8 cellular contexts compared by ENCODE assay signal in the genomic region with DNA sequence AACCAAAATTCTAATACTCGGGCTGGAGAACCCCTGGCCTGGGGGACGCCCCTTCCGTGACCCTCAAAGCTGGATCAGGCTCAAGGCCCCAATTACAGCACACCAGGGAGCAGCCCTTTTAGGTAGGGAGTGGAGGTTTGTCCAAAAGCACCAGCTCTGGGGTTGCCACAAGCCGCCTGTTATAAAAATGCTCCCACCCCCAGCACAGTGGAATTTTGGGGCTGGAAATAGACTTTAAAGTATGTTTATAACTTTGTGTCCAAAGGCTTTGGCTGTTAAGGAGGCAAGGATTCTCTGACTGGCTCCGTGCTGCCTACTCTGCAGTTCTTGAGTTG. TPM values are rescaled to one million over a fixed set of nuclear protein-coding genes. Genes with fewer than 3 reads are reported as not detected.
A peak's percentile ranks its signal among the peaks of the same experiment; 100 is the strongest.
DNase-seq lines count a peak whose midpoint lies in the region; ATAC-seq, FAIRE-seq and TF ChIP-seq lines count a peak whose summit lies in the region.

No MANE protein-coding gene starts in this region.

- peak overlapping the region; percentile 79 for H3K4me3 ChIP-seq in A673 (ENCODE audit: low read depth, low read length, poor library complexity, severe bottlenecking)
- peak overlapping the region; percentile 90; the same call in 1 of the 2 replicates for H3K4me3 ChIP-seq in HUES6 (ENCODE audit: low read depth, low read length)
- peak overlapping the region; percentile 84 for H3K4me3 ChIP-seq in K562
- peak overlapping the region; percentile 70 to 98 for H3K4me3 ChIP-seq in muscle layer of colon (ENCODE audit: low read depth in 1 of 2, low read length in 2 of 2)

- H2AFZ ChIP-seq in K562 (ENCODE audit: low read depth, low read length), result peak overlapping the region; percentile 83; the same call in 1 of the 2 replicates

- CTCF ChIA-PET in A673 (lab: Charles Lee), result interaction anchor here (0.6 kb wide), 1 partner anchor 516 kb away, joined by 12 read pairs; no protein-coding TSS in a partner anchor
- CTCF ChIA-PET in K562 (lab: Yijun Ruan, JAX; ENCODE audit: low intra/inter-chr PET ratio), result interaction anchor here (0.7 to 1.8 kb wide), 2 partner anchors 111 to 749 kb away, joined by 3 to 30 read pairs; no protein-coding TSS in a partner anchor

- H3K9ac ChIP-seq in HUES6 (ENCODE audit: low read length), result no peak overlapping the region
- H3K9ac ChIP-seq in K562 (ENCODE audit: insufficient read depth in 1 of 2, low read depth in 2 of 2, low read length in 2 of 2), result peak overlapping the region; percentile 68 to 93; a peak in 3 of 4 replicates
- H3K9ac ChIP-seq in muscle layer of colon (ENCODE audit: low read length), result no peak overlapping the region

- H3K9me3 ChIP-seq in A673 (ENCODE audit: low read depth, low read length, poor library complexity, severe bottlenecking) (no peaks in the 10 kb centered on the region), HUES6 (ENCODE audit: control insufficient read depth, insufficient read depth, low read depth, low read length) (no peaks in the 10 kb centered on the region), K562 (replicated peaks; ENCODE audit: control insufficient read depth, insufficient read depth, low read depth, low read length) (no peaks in the 10 kb centered on the region), muscle layer of colon (ENCODE audit: low read length) (no peaks in the 10 kb centered on the region)

- TF ChIP-seq CTCF in A673 (conservative IDR thresholded peaks at IDR 0.05; ENCODE audit: low read depth, low read length) (0 out of 2 replicates have a peak, but pooled peaks have one; percentile 2), K562 (IDR thresholded peaks at IDR 0.05 in 2 of 3, conservative IDR thresholded peaks at IDR 0.05 in 1 of 3; ENCODE audit: insufficient read depth in 2 of 3, low read depth in 1 of 3, low read length in 3 of 3) (0 out of 6 replicates have a peak, but pooled peaks of 1 of the 3 experiments have one; percentile 8)

- FAIRE-seq in K562 (lab: Jason Lieb, UNC), result no peak

- BruUV-seq in A673 (replicated peaks; lab: Mats Ljungman, UMichigan) (no TSS peak), K562 (replicated peaks; lab: Mats Ljungman, UMichigan) (no TSS peak)

- WGBS in K562 (ENCODE audit: insufficient coverage, low coverage, missing lambda C conversion rate), result 12% methylated on average over 5 of the region's 5 CpGs

- H3K4me1 ChIP-seq in A673 (ENCODE audit: insufficient read depth, low read length, poor library complexity, severe bottlenecking), result no peaks in the 10 kb centered on the region
- H3K4me1 ChIP-seq in HUES6 (ENCODE audit: control insufficient read depth, insufficient read depth, low read length), result no peaks in the 10 kb centered on the region
- peaks cover 3 to 18% of the 10 kb centered on the region in 2 experiments; a peak in 3 of 5 replicates for H3K4me1 ChIP-seq in K562 (replicated peaks in 1 of 2; ENCODE audit: control insufficient read depth in 2 of 2, insufficient read depth in 2 of 2, low read length in 2 of 2)
- peaks cover 10% of the 10 kb centered on the region for H3K4me1 ChIP-seq in muscle layer of colon (ENCODE audit: insufficient read depth, low read length)

- no peak for TF ChIP-seq RAD21 in K562 (CRISPR knock-in tag; conservative IDR thresholded peaks at IDR 0.05 in 1 of 2, IDR thresholded peaks at IDR 0.05 in 1 of 2)

- H3K27ac ChIP-seq in A673 (ENCODE audit: low read depth, low read length, poor library complexity, severe bottlenecking) (peak overlapping the region; percentile 58), HUES6 (ENCODE audit: low read depth, low read length) (no peak overlapping the region), K562 (ENCODE audit: extremely low read depth, low read depth, low read length) (peak overlapping the region; percentile 75; the same call in 2 of the 3 replicates), muscle layer of colon (ENCODE audit: low read depth, low read length) (no peak overlapping the region)

- no peak for TF ChIP-seq EP300 in K562 (IDR thresholded peaks at IDR 0.05; ENCODE audit: low read length)

- in situ Hi-C loops in K562 (cut with MboI), result loop anchor here (25.0 kb wide), 1 partner anchor 107 kb away; the partner anchor contains the start of genes CILP2 and YJEFN3

- DNase-seq in A673 (ENCODE audit: low spot score) (no peak), K562 (ENCODE audit: extremely low read depth in 1 of 4, low spot score in 3 of 4) (no peak), NCI-H1048 (lab: John Stamatoyannopoulos, UW) (no peak)
- no peak for DNase-seq in activated CD4-positive, CD25-positive, alpha-beta regulatory T cell (lab: John Stamatoyannopoulos, UW)

- POLR2A ChIA-PET in A673 (lab: Charles Lee; ENCODE audit: low non-redundant PET), result no interaction called here
- POLR2A ChIA-PET in K562 (lab: Yijun Ruan, JAX), result interaction anchor here (0.5 to 0.7 kb wide), 2 partner anchors 18 to 471 kb away, joined by 3 to 5 read pairs; no protein-coding TSS in a partner anchor

- H3K36me3 ChIP-seq in A673 (ENCODE audit: insufficient read depth, low read length, poor library complexity, severe bottlenecking) (peaks cover 29% of the 10 kb centered on the region), HUES6 (ENCODE audit: control insufficient read depth, insufficient read depth, low read length) (peaks cover 53% of the 10 kb centered on the region), K562 (ENCODE audit: control insufficient read depth, insufficient read depth, low read length) (peaks cover 43% of the 10 kb centered on the region; the same call in 2 of the 3 replicates), muscle layer of colon (ENCODE audit: insufficient read depth, low read length) (peaks cover 12% of the 10 kb centered on the region)

- H4K20me1 ChIP-seq in K562 (replicated peaks; ENCODE audit: control insufficient read depth, insufficient read depth, low read length), result no peaks in the 10 kb centered on the region

- H3K27me3 ChIP-seq in A673 (replicated peaks; ENCODE audit: insufficient read depth, low read depth, low read length, poor library complexity), result no peaks in the 10 kb centered on the region
- H3K27me3 ChIP-seq in HUES6 (ENCODE audit: control insufficient read depth, insufficient read depth, low read length), result no peaks in the 10 kb centered on the region
- no peaks in the 10 kb centered on the region for H3K27me3 ChIP-seq in K562 (ENCODE audit: control insufficient read depth in 2 of 2, insufficient read depth in 2 of 2, low read length in 2 of 2)
- no peaks in the 10 kb centered on the region for H3K27me3 ChIP-seq in muscle layer of colon (ENCODE audit: control insufficient read depth in 1 of 2, insufficient read depth in 2 of 2, low read length in 2 of 2)

- peak overlapping the region; percentile 85 for H3K4me2 ChIP-seq in K562 (ENCODE audit: insufficient read depth, low read length)

- peaks cover 3% of the 10 kb centered on the region; the same call in 1 of the 3 replicates for H3K79me2 ChIP-seq in K562 (ENCODE audit: control insufficient read depth, insufficient read depth, low read length)

- ATAC-seq in K562 (peak; percentile 2; the same call in 1 of the 3 replicates), GM18502 (IDR thresholded peaks at IDR 0.05; ENCODE audit: poor library complexity, unreplicated experiment) (no peak), HG03025 (IDR thresholded peaks at IDR 0.05; ENCODE audit: low FRiP score, unreplicated experiment) (no peak)

- intact Hi-C loops in A673 (cut with micrococcal nuclease; ENCODE audit: unreplicated experiment), result no loop called here
- intact Hi-C loops in K562 (cut with micrococcal nuclease), result loop anchor here (5.0 kb wide), 1 partner anchor 92 kb away; no protein-coding TSS in a partner anchor

- no peak for TF ChIP-seq POLR2A in K562 (conservative IDR thresholded peaks at IDR 0.05)

- no peaks in the 10 kb centered on the region for H3K9me1 ChIP-seq in K562 (ENCODE audit: control insufficient read depth, insufficient read depth, low read length)

RNA-seq across cellular contexts. Expression of gene GMIP, which starts 0.6 kb away (rescaled TPM):
- 9.0 and 10.9 TPM in 2 replicates for total RNA-seq in A673 (2021)
- 36.6 and 78.6 TPM in 2 replicates for total RNA-seq in K562 (2011; cell fraction: chromatin; rRNA removed; ENCODE audit: low replicate concordance)
- total RNA-seq in K562 (2011; cell fraction: nucleolus; rRNA removed), result 26.7 and 27.8 TPM in 2 replicates
- total RNA-seq in K562 (2011; cell fraction: nucleoplasm; rRNA removed), result 17.3 and 24.6 TPM in 2 replicates
- 9.9 and 12.6 TPM in 2 replicates for total RNA-seq in K562 (2014; rRNA removed)
- 2.2 and 3.9 TPM in 2 replicates for total RNA-seq in K562 (2014; rRNA removed; fragmentation: Illumina TruSeq; extraction: Trizol)
- total RNA-seq in K562 (2015; rRNA removed; fragmentation: Illumina TruSeq; extraction: Trizol), result 3.2 and 3.3 TPM in 2 replicates
- total RNA-seq in K562 (2021), result 13.5 and 15.8 TPM in 2 replicates
- 2.9 and 5.1 TPM in 2 replicates for polyA plus RNA-seq in K562 (2011; rRNA removed)
- 2.3 and 3.5 TPM in 2 replicates for polyA plus RNA-seq in K562 (2011; cell fraction: cytosol; rRNA removed)
- 27.3 and 36.6 TPM in 2 replicates for polyA plus RNA-seq in K562 (2011; cell fraction: nucleus; rRNA removed)
- polyA plus RNA-seq in K562 (2012), result 8.7 and 16.6 TPM in 2 replicates
- 5.4 and 6.3 TPM in 2 replicates for polyA plus RNA-seq in K562 (2014; fragmentation: Illumina TruSeq; extraction: Trizol)
- polyA plus RNA-seq in K562 (2014; fragmentation: Nextera tagmentation; extraction: Ambion mirVana), result under 1 TPM; 0.14 to 0.38 TPM
- 6.8 and 12.5 TPM in 2 replicates for polyA plus RNA-seq in K562 (2014; rRNA removed)
- 5.1 and 5.4 TPM in 2 replicates for polyA minus RNA-seq in K562 (2011; rRNA and poly(A)+ RNA removed)
- 3.7 and 6.4 TPM in 2 replicates for polyA minus RNA-seq in K562 (2011; cell fraction: cytosol; rRNA and poly(A)+ RNA removed)
- polyA minus RNA-seq in K562 (2011; cell fraction: nucleus; rRNA and poly(A)+ RNA removed), result 6.6 and 8.1 TPM in 2 replicates

RNA-seq across cellular contexts. Expression of gene LPAR2, which starts 16.0 kb away (rescaled TPM):
- total RNA-seq in A673 (2021) (17.2 and 20.6 TPM in 2 replicates), K562 (2014; rRNA removed) (2.3 and 3.3 TPM in 2 replicates), K562 (2014; rRNA removed; fragmentation: Illumina TruSeq; extraction: Trizol) (1.8 and 1.9 TPM in 2 replicates), K562 (2015; rRNA removed; fragmentation: Illumina TruSeq; extraction: Trizol) (4.0 and 4.4 TPM in 2 replicates), K562 (2021) (7.0 and 10.3 TPM in 2 replicates)
- total RNA-seq in K562 (2011; cell fraction: chromatin; rRNA removed; ENCODE audit: low replicate concordance), result 44.7 and 88.0 TPM in 2 replicates
- 27.1 and 27.2 TPM in 2 replicates for total RNA-seq in K562 (2011; cell fraction: nucleolus; rRNA removed)
- total RNA-seq in K562 (2011; cell fraction: nucleoplasm; rRNA removed), result 34.0 and 49.1 TPM in 2 replicates
- polyA plus RNA-seq in K562 (2011; rRNA removed) (4.4 and 9.4 TPM in 2 replicates), K562 (2014; fragmentation: Illumina TruSeq; extraction: Trizol) (6.5 and 7.8 TPM in 2 replicates), K562 (2014; fragmentation: Nextera tagmentation; extraction: Ambion mirVana) (under 1 TPM; 0.63 TPM), K562 (2014; rRNA removed) (8.1 and 13.8 TPM in 2 replicates)
- polyA plus RNA-seq in K562 (2011; cell fraction: cytosol; rRNA removed), result 7.7 and 7.9 TPM in 2 replicates
- polyA plus RNA-seq in K562 (2011; cell fraction: nucleus; rRNA removed), result 76.8 and 108 TPM in 2 replicates
- 9.5 and 18.9 TPM in 2 replicates for polyA plus RNA-seq in K562 (2012)
- 2.7 and 3.6 TPM in 2 replicates for polyA minus RNA-seq in K562 (2011; rRNA and poly(A)+ RNA removed)
- polyA minus RNA-seq in K562 (2011; cell fraction: cytosol; rRNA and poly(A)+ RNA removed), result 1.6 and 2.5 TPM in 2 replicates
- 6.6 and 7.2 TPM in 2 replicates for polyA minus RNA-seq in K562 (2011; cell fraction: nucleus; rRNA and poly(A)+ RNA removed)

RNA-seq across cellular contexts. Expression of gene ATP13A1, which starts 19.5 kb away (rescaled TPM):
- total RNA-seq in A673 (2021), result 88.1 and 94.4 TPM in 2 replicates
- 206 and 610 TPM in 2 replicates for total RNA-seq in K562 (2011; cell fraction: chromatin; rRNA removed; ENCODE audit: low replicate concordance)
- total RNA-seq in K562 (2011; cell fraction: nucleolus; rRNA removed), result 371 and 377 TPM in 2 replicates
- total RNA-seq in K562 (2011; cell fraction: nucleoplasm; rRNA removed), result 207 and 218 TPM in 2 replicates
- total RNA-seq in K562 (2014; rRNA removed), result 32.5 and 41.6 TPM in 2 replicates
- 20.1 and 21.6 TPM in 2 replicates for total RNA-seq in K562 (2014; rRNA removed; fragmentation: Illumina TruSeq; extraction: Trizol)
- total RNA-seq in K562 (2015; rRNA removed; fragmentation: Illumina TruSeq; extraction: Trizol), result 19.6 and 21.8 TPM in 2 replicates
- total RNA-seq in K562 (2021), result 68.0 and 83.8 TPM in 2 replicates
- 23.1 and 45.6 TPM in 2 replicates for polyA plus RNA-seq in K562 (2011; rRNA removed)
- polyA plus RNA-seq in K562 (2011; cell fraction: cytosol; rRNA removed), result 27.8 and 39.0 TPM in 2 replicates
- polyA plus RNA-seq in K562 (2011; cell fraction: nucleus; rRNA removed), result 418 and 536 TPM in 2 replicates
- polyA plus RNA-seq in K562 (2012), result 43.7 and 80.1 TPM in 2 replicates
- polyA plus RNA-seq in K562 (2014; fragmentation: Illumina TruSeq; extraction: Trizol), result 27.9 and 46.9 TPM in 2 replicates
- polyA plus RNA-seq in K562 (2014; fragmentation: Nextera tagmentation; extraction: Ambion mirVana), result 1 to 10 TPM in 1 of 2 experiments, under 1 TPM in 1; 0.90 to 1.8 TPM
- 49.2 and 58.9 TPM in 2 replicates for polyA plus RNA-seq in K562 (2014; rRNA removed)
- 35.7 and 39.3 TPM in 2 replicates for polyA minus RNA-seq in K562 (2011; rRNA and poly(A)+ RNA removed)
- polyA minus RNA-seq in K562 (2011; cell fraction: cytosol; rRNA and poly(A)+ RNA removed), result 32.4 and 39.3 TPM in 2 replicates
- polyA minus RNA-seq in K562 (2011; cell fraction: nucleus; rRNA and poly(A)+ RNA removed), result 107 and 134 TPM in 2 replicates

RNA-seq across cellular contexts. Expression of gene ZNF101, which starts 24.6 kb away (rescaled TPM):
- 14.5 and 17.7 TPM in 2 replicates for total RNA-seq in A673 (2021)
- 25.4 and 44.7 TPM in 2 replicates for total RNA-seq in K562 (2011; cell fraction: chromatin; rRNA removed; ENCODE audit: low replicate concordance)
- 19.6 and 22.2 TPM in 2 replicates for total RNA-seq in K562 (2011; cell fraction: nucleolus; rRNA removed)
- 33.1 and 41.5 TPM in 2 replicates for total RNA-seq in K562 (2011; cell fraction: nucleoplasm; rRNA removed)
- total RNA-seq in K562 (2014; rRNA removed), result 9.5 and 10.6 TPM in 2 replicates
- total RNA-seq in K562 (2014; rRNA removed; fragmentation: Illumina TruSeq; extraction: Trizol), result 19.3 and 19.8 TPM in 2 replicates
- 14.6 and 14.7 TPM in 2 replicates for total RNA-seq in K562 (2015; rRNA removed; fragmentation: Illumina TruSeq; extraction: Trizol)
- total RNA-seq in K562 (2021), result 13.1 and 17.5 TPM in 2 replicates
- 14.9 and 20.3 TPM in 2 replicates for polyA plus RNA-seq in K562 (2011; rRNA removed)
- 4.6 and 7.6 TPM in 2 replicates for polyA plus RNA-seq in K562 (2011; cell fraction: cytosol; rRNA removed)
- polyA plus RNA-seq in K562 (2011; cell fraction: nucleus; rRNA removed), result 6.4 and 7.7 TPM in 2 replicates
- 7.0 and 7.5 TPM in 2 replicates for polyA plus RNA-seq in K562 (2012)
- polyA plus RNA-seq in K562 (2014; fragmentation: Illumina TruSeq; extraction: Trizol), result 10.6 and 11.1 TPM in 2 replicates
- 10 to 100 TPM in 1 of 2 experiments, 1 to 10 TPM in 1; 9.6 to 11.8 TPM for polyA plus RNA-seq in K562 (2014; fragmentation: Nextera tagmentation; extraction: Ambion mirVana)
- 8.6 and 12.4 TPM in 2 replicates for polyA plus RNA-seq in K562 (2014; rRNA removed)
- polyA minus RNA-seq in K562 (2011; rRNA and poly(A)+ RNA removed), result 28.3 and 34.7 TPM in 2 replicates
- polyA minus RNA-seq in K562 (2011; cell fraction: cytosol; rRNA and poly(A)+ RNA removed), result 7.5 and 7.6 TPM in 2 replicates
- 4.4 and 9.1 TPM in 2 replicates for polyA minus RNA-seq in K562 (2011; cell fraction: nucleus; rRNA and poly(A)+ RNA removed)

RNA-seq across cellular contexts. Expression of gene PBX4, which starts 25.5 kb away (rescaled TPM):
- total RNA-seq in A673 (2021), result 3.1 and 4.6 TPM in 2 replicates
- 4.4 and 8.4 TPM in 2 replicates for total RNA-seq in K562 (2011; cell fraction: chromatin; rRNA removed; ENCODE audit: low replicate concordance)
- total RNA-seq in K562 (2011; cell fraction: nucleolus; rRNA removed), result 4.8 and 5.3 TPM in 2 replicates
- total RNA-seq in K562 (2011; cell fraction: nucleoplasm; rRNA removed), result 3.2 and 4.2 TPM in 2 replicates
- total RNA-seq in K562 (2014; rRNA removed), result 1.2 and 2.2 TPM in 2 replicates
- 0.73 and 0.86 TPM in 2 replicates for total RNA-seq in K562 (2014; rRNA removed; fragmentation: Illumina TruSeq; extraction: Trizol)
- total RNA-seq in K562 (2015; rRNA removed; fragmentation: Illumina TruSeq; extraction: Trizol), result 2.0 and 2.1 TPM in 2 replicates
- 2.0 and 2.1 TPM in 2 replicates for total RNA-seq in K562 (2021)
- 2.7 and 3.1 TPM in 2 replicates for polyA plus RNA-seq in K562 (2011; rRNA removed)
- polyA plus RNA-seq in K562 (2011; cell fraction: cytosol; rRNA removed), result 2.3 and 3.1 TPM in 2 replicates
- polyA plus RNA-seq in K562 (2011; cell fraction: nucleus; rRNA removed), result 5.2 and 12.2 TPM in 2 replicates
- polyA plus RNA-seq in K562 (2012), result 2.0 and 4.6 TPM in 2 replicates
- polyA plus RNA-seq in K562 (2014; fragmentation: Illumina TruSeq; extraction: Trizol), result 0.92 and 2.5 TPM in 2 replicates
- under 1 TPM in 1 of 2 experiments, not detected in 1; 0.11 TPM for polyA plus RNA-seq in K562 (2014; fragmentation: Nextera tagmentation; extraction: Ambion mirVana)
- polyA plus RNA-seq in K562 (2014; rRNA removed), result 3.8 and 5.9 TPM in 2 replicates
- polyA minus RNA-seq in K562 (2011; rRNA and poly(A)+ RNA removed), result 0.98 and 1.0 TPM in 2 replicates
- polyA minus RNA-seq in K562 (2011; cell fraction: cytosol; rRNA and poly(A)+ RNA removed), result 1.8 TPM in 1 of 2 replicates, not detected in the other
- polyA minus RNA-seq in K562 (2011; cell fraction: nucleus; rRNA and poly(A)+ RNA removed), result 3.2 and 3.4 TPM in 2 replicates

Comparison
In these comparisons a context has a peak if more than half of its experiments do, and no peak if none do; other contexts are left out.
1. H3K27ac ChIP-seq: peak in A673 (single experiment) and K562 (single experiment); none in HUES6 (single experiment) and muscle layer of colon (single experiment).
2. H3K9ac ChIP-seq: peak in K562 (2 of 2); none in HUES6 (single experiment) and muscle layer of colon (single experiment).
3. Peak in every context shown above with its lines, with median percentiles within 50 percentile points of each other: H3K4me3 ChIP-seq.